ENCODE assay signal across 20 cellular contexts in genomic region chr5:15584528-15584927, GRCh38.
DNase-seq lines count a peak whose midpoint lies in the region; ATAC-seq, FAIRE-seq and TF ChIP-seq lines count a peak whose summit lies in the region.
"Had no signal": no experiment of that assay in that cellular context is flagged by ENCODE, and none has a peak within 500 bp of the region (broad histone marks: within the 10 kb centered on the region; RNA-seq: fewer than 3 reads in every experiment).

No MANE protein-coding gene starts in this region.

- TF ChIP-seq EP300 in K562 (IDR thresholded peaks at IDR 0.05; ENCODE audit: low read length) = no peak

- H2BK5ac ChIP-seq in trophoblast cell (ENCODE audit: low read depth, low read length, poor library complexity) = no peak overlapping the region

- H4K8ac ChIP-seq in trophoblast cell (ENCODE audit: low read depth, low read length) = no peak overlapping the region

- H4K91ac ChIP-seq in trophoblast cell (ENCODE audit: low read depth, low read length) = no peak overlapping the region

- in situ Hi-C loops in K562 (cut with MboI) = no loop called here

- no peak overlapping the region for H3K4me2 ChIP-seq in K562 (ENCODE audit: insufficient read depth, low read length)
- H3K4me2 ChIP-seq in trophoblast cell (ENCODE audit: low read length) = no peak overlapping the region
- H3K4me2 ChIP-seq: A549; BLaER1 treated with 17β-estradiol and CSF1 and Interleukin-3, amounts not matched to agents 10 nM and 100 nM had no signal

- H3K9me3 ChIP-seq in HEK293 (ENCODE audit: control insufficient read depth, insufficient read depth, low read depth, low read length) (no peaks in the 10 kb centered on the region), K562 (replicated peaks; ENCODE audit: control insufficient read depth, insufficient read depth, low read depth, low read length) (no peaks in the 10 kb centered on the region; the same call in 1 of the 2 replicates), trophoblast cell (ENCODE audit: insufficient read depth, low read depth, low read length) (peaks cover 6% of the 10 kb centered on the region)
- H3K9me3 ChIP-seq: Caco-2 had no signal

- H3K79me2 ChIP-seq in K562 (ENCODE audit: control insufficient read depth, insufficient read depth, low read length) (no peaks in the 10 kb centered on the region), trophoblast cell (ENCODE audit: control insufficient read depth, insufficient read depth, low read length, poor library complexity) (no peaks in the 10 kb centered on the region)

- intact Hi-C loops in K562 (cut with micrococcal nuclease) = no loop called here

- no peaks in the 10 kb centered on the region for H3K9me1 ChIP-seq in K562 (ENCODE audit: control insufficient read depth, insufficient read depth, low read length)

- H3K18ac ChIP-seq in trophoblast cell (ENCODE audit: low read length) = no peak overlapping the region

- 0% methylated on average over 1 of the region's 1 CpG for WGBS in K562 (ENCODE audit: insufficient coverage, low coverage, missing lambda C conversion rate)
- no CpG with 5 or more reads among the region's 1 CpG for WGBS in trophoblast cell (ENCODE audit: extremely low coverage, insufficient coverage, insufficient read length)

- no peak overlapping the region for H2BK12ac ChIP-seq in trophoblast cell (ENCODE audit: low read length)

- H3K27me3 ChIP-seq in K562 (ENCODE audit: control insufficient read depth in 2 of 2, insufficient read depth in 2 of 2, low read length in 2 of 2) (no peaks in the 10 kb centered on the region), trophoblast cell (ENCODE audit: insufficient read depth, low read length) (no peaks in the 10 kb centered on the region)
- H3K27me3 ChIP-seq: BLaER1 treated with 17β-estradiol and CSF1 and Interleukin-3, amounts not matched to agents 10 nM and 100 nM had no signal

- no peak overlapping the region for H3K23ac ChIP-seq in trophoblast cell (ENCODE audit: low read length)

- no peak overlapping the region for H2BK120ac ChIP-seq in trophoblast cell (ENCODE audit: insufficient read depth, low read length, poor library complexity)

- no TSS peak for BruUV-seq in K562 (replicated peaks; lab: Mats Ljungman, UMichigan)

- no peak overlapping the region for H2AFZ ChIP-seq in K562 (ENCODE audit: low read depth, low read length)
- no peak overlapping the region for H2AFZ ChIP-seq in trophoblast cell (ENCODE audit: insufficient read depth, low read length, poor library complexity)

- TF ChIP-seq CTCF in HEK293 (tag by site-specific recombination; IDR thresholded peaks at IDR 0.05) = no peak
- no peak for TF ChIP-seq CTCF in K562 (IDR thresholded peaks at IDR 0.05 in 2 of 3, conservative IDR thresholded peaks at IDR 0.05 in 1 of 3; ENCODE audit: insufficient read depth in 2 of 3, low read depth in 1 of 3, low read length in 3 of 3)

- no peak overlapping the region for H3K9ac ChIP-seq in K562 (ENCODE audit: insufficient read depth in 1 of 2, low read depth in 2 of 2, low read length in 2 of 2)
- no peak overlapping the region for H3K9ac ChIP-seq in trophoblast cell (ENCODE audit: low read length)
- H3K9ac ChIP-seq: BLaER1 treated with 17β-estradiol and CSF1 and Interleukin-3, amounts not matched to agents 10 nM and 100 nM had no signal

- H4K20me1 ChIP-seq in K562 (replicated peaks; ENCODE audit: control insufficient read depth, insufficient read depth, low read length) = no peaks in the 10 kb centered on the region
- H4K20me1 ChIP-seq: BLaER1 treated with 17β-estradiol and CSF1 and Interleukin-3, amounts not matched to agents 10 nM and 100 nM had no signal

- no peak overlapping the region for H3K4ac ChIP-seq in trophoblast cell (ENCODE audit: low read depth, low read length)

- no peak overlapping the region for H3K14ac ChIP-seq in trophoblast cell (ENCODE audit: low read length)

- no peak overlapping the region for H2AK5ac ChIP-seq in trophoblast cell (ENCODE audit: low read length)

- TF ChIP-seq POLR2A in K562 (conservative IDR thresholded peaks at IDR 0.05) = no peak

- no peak for FAIRE-seq in K562 (lab: Jason Lieb, UNC)
- FAIRE-seq: A549, D721Med, G401.6, GM12891, GM19239 had no signal

- ATAC-seq in K562 = no peak
- ATAC-seq: A549; CD8-positive, alpha-beta T cell had no signal

- no peak for TF ChIP-seq RAD21 in K562 (CRISPR knock-in tag; conservative IDR thresholded peaks at IDR 0.05 in 1 of 2, IDR thresholded peaks at IDR 0.05 in 1 of 2)

- no peak for DNase-seq in K562 (ENCODE audit: extremely low read depth in 1 of 4, low spot score in 3 of 4)
- DNase-seq in trophoblast cell = no peak
- no peak for DNase-seq in NCI-H1694 treated with DMSO at 0.1 percent for 48 hours (lab: John Stamatoyannopoulos, UW)
- no peak for DNase-seq in inferior parietal cortex (ENCODE audit: extremely low spot score)
- DNase-seq: AML-193; Caco-2; Calu3; CD4-positive, alpha-beta T cell; CD8-positive, alpha-beta T cell; DMS79 treated with DMSO at 0.1 percent for 48 hours; GF-D8 had no signal

- H3K79me1 ChIP-seq in trophoblast cell (ENCODE audit: low read length) = no peaks in the 10 kb centered on the region

- POLR2A ChIA-PET in HEK293 (lab: Yijun Ruan, JAX) (no interaction called here), K562 (lab: Yijun Ruan, JAX) (no interaction called here)

- H3K4me1 ChIP-seq in HEK293 (ENCODE audit: control insufficient read depth, insufficient read depth, low read length) = no peaks in the 10 kb centered on the region
- no peaks in the 10 kb centered on the region for H3K4me1 ChIP-seq in K562 (replicated peaks in 1 of 2; ENCODE audit: control insufficient read depth in 2 of 2, insufficient read depth in 2 of 2, low read length in 2 of 2)
- H3K4me1 ChIP-seq in trophoblast cell (ENCODE audit: control insufficient read depth in 1 of 2, insufficient read depth in 2 of 2, low read length in 2 of 2) = no peaks in the 10 kb centered on the region
- H3K4me1 ChIP-seq: A549; BLaER1 treated with 17β-estradiol and CSF1 and Interleukin-3, amounts not matched to agents 10 nM and 100 nM; Caco-2 had no signal

- H3K27ac ChIP-seq in HEK293 (ENCODE audit: extremely low read depth, low read depth, low read length) = no peak overlapping the region
- H3K27ac ChIP-seq in K562 (ENCODE audit: extremely low read depth, low read depth, low read length) = no peak overlapping the region
- no peak overlapping the region for H3K27ac ChIP-seq in trophoblast cell (ENCODE audit: low read depth, low read length)
- H3K27ac ChIP-seq: 22Rv1; A549; BLaER1 treated with 17β-estradiol and CSF1 and Interleukin-3, amounts not matched to agents 10 nM and 100 nM; C4-2B had no signal

- H4K12ac ChIP-seq in trophoblast cell (ENCODE audit: low read depth, low read length) = no peak overlapping the region

- H3K4me3 ChIP-seq in HEK293 (ENCODE audit: low read depth, low read length) (no peak overlapping the region), K562 (no peak overlapping the region), trophoblast cell (ENCODE audit: low read depth, low read length) (peak overlapping the region; percentile 36)
- H3K4me3 ChIP-seq: A549; BLaER1 treated with 17β-estradiol and CSF1 and Interleukin-3, amounts not matched to agents 10 nM and 100 nM had no signal

- CTCF ChIA-PET in HEK293 (lab: Yijun Ruan, JAX) (interaction anchor here (0.7 kb wide), 1 partner anchor 14 kb away, joined by 4 read pairs; no protein-coding TSS in a partner anchor), K562 (lab: Yijun Ruan, JAX; ENCODE audit: low intra/inter-chr PET ratio) (no interaction called here)

- H3K36me3 ChIP-seq in HEK293 (ENCODE audit: control insufficient read depth in 2 of 2, insufficient read depth in 1 of 2, low read length in 2 of 2) = no peaks in the 10 kb centered on the region
- no peaks in the 10 kb centered on the region for H3K36me3 ChIP-seq in K562 (ENCODE audit: control insufficient read depth, insufficient read depth, low read length)
- peaks cover 3 to 4% of the 10 kb centered on the region in 2 experiments for H3K36me3 ChIP-seq in trophoblast cell (ENCODE audit: control insufficient read depth in 1 of 2, insufficient read depth in 2 of 2, low read length in 2 of 2)
- H3K36me3 ChIP-seq: BLaER1 treated with 17β-estradiol and CSF1 and Interleukin-3, amounts not matched to agents 10 nM and 100 nM had no signal

TF ChIP-seq in HEK293, 187 proteins besides CTCF, POLR2A, EP300 and RAD21 (continues in another document):
- TF ChIP-seq ZNF514 (tag by site-specific recombination; IDR thresholded peaks at IDR 0.05) = no peak
- no peak for TF ChIP-seq ZNF184 (tag by site-specific recombination; IDR thresholded peaks at IDR 0.05)
- TF ChIP-seq ZNF704 (tag by site-specific recombination; IDR thresholded peaks at IDR 0.05) = no peak
- TF ChIP-seq ZNF707 (tag by site-specific recombination; IDR thresholded peaks at IDR 0.05) = peak; percentile 90
- no peak for TF ChIP-seq ZNF132 (tag by site-specific recombination; IDR thresholded peaks at IDR 0.05; ENCODE audit: borderline replicate concordance)
- TF ChIP-seq KLF9 (tag by site-specific recombination; IDR thresholded peaks at IDR 0.05; ENCODE audit: low read depth) = no peak

TF ChIP-seq in K562, 482 proteins besides CTCF, POLR2A, EP300 and RAD21:
- TF ChIP-seq ZNF707 (CRISPR knock-in tag; conservative IDR thresholded peaks at IDR 0.05) = peak; percentile 80
- TF ChIP-seq HMGXB4 (CRISPR knock-in tag; IDR thresholded peaks at IDR 0.05) = no peak
- no peak for TF ChIP-seq POU5F1 (IDR thresholded peaks at IDR 0.05; ENCODE audit: borderline replicate concordance, low read depth, low read length, partially characterized antibody)
- no peak for TF ChIP-seq ZNF239 (CRISPR knock-in tag; IDR thresholded peaks at IDR 0.05)
- TF ChIP-seq CCNT2 (IDR thresholded peaks at IDR 0.05; ENCODE audit: borderline replicate concordance, extremely low read depth, insufficient read length, low read depth, low read length) = no peak
- no peak for TF ChIP-seq ZBED1 (IDR thresholded peaks at IDR 0.05)
- TF ChIP-seq TCF7 (IDR thresholded peaks at IDR 0.05; ENCODE audit: borderline replicate concordance) = no peak

Comparison
In these comparisons a context has a peak if more than half of its experiments do, and no peak if none do; other contexts are left out.
1. Of the 44 proteins assayed by ChIP-seq in both K562 and HEK293: peak only in K562: none; only in HEK293: none; in both: ZNF707; in neither: 43.